ENCODE assay signal across 28 cellular contexts in the genomic region with DNA sequence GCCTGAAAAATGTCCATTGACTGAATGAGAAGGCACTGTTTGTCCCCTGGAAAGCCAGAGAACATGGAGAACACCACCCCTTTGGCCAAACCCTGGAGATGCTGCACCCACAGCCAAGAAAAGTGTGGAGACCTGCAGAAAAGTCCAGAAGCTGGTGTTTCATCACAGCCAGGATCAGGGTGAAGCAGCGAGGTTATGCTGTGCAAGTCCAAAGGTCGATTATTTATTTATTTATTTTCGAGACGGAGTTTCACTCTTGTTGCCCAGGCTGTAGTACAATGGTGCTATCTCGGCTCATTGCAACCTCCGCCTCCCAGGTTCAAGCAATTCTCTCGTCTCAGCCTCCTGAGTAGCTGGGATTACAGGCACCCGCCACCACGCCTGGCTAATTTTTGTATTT. TPM values are rescaled to one million over a fixed set of nuclear protein-coding genes. Genes with fewer than 3 reads are reported as not detected.
DNase-seq lines count a peak whose midpoint lies in the region; ATAC-seq, FAIRE-seq and TF ChIP-seq lines count a peak whose summit lies in the region.
"Had no signal": no experiment of that assay in that cellular context is flagged by ENCODE, and none has a peak within 500 bp of the region (broad histone marks: within the 10 kb centered on the region; RNA-seq: fewer than 3 reads in every experiment).

No MANE protein-coding gene starts in this region.

- no peak for DNase-seq in left ventricle myocardium inferior
- no peak for DNase-seq in right cardiac atrium
- peak; percentile 18 for DNase-seq in chondrocyte (ENCODE audit: low spot score)
- no peak for DNase-seq in lower lobe of right lung
- no peak for DNase-seq in upper lobe of left lung
- DNase-seq in stimulated activated CD4-positive, alpha-beta T cell treated with anti-CD3 and anti-CD28 coated beads, Interleukin-4, amount 100 ng/mL, for 1 hour: no peak
- no peak for DNase-seq in HTR-8/SVneo (ENCODE audit: insufficient read length, low spot score)
- DNase-seq in nucleus accumbens (lab: John Stamatoyannopoulos, UW): no peak
- DNase-seq: activated CD4-positive, alpha-beta T cell treated with anti-CD3 and anti-CD28 coated beads for 36 hours; activated CD8-positive, alpha-beta memory T cell treated with anti-CD3 and anti-CD28 coated beads, Interleukin-2, amount 50 U/mL, for 48 hours; activated CD8-positive, alpha-beta T cell treated with anti-CD3 and anti-CD28 coated beads for 36 hours; activated naive CD4-positive, alpha-beta T cell treated with anti-CD3 and anti-CD28 coated beads for 36 hours; CD4-positive, alpha-beta memory T cell; DMS 273 treated with DMSO at 0.1 percent for 48 hours; naive thymus-derived CD4-positive, alpha-beta T cell; NCI-H524 treated with DMSO at 0.1 percent for 48 hours; Peyer's patch; SHP77 treated with DMSO at 0.1 percent for 48 hours; stimulated activated naive B cell treated with anti-CD40 and anti-IgM and Interleukin-4, amounts not matched to agents 10 μg/mL and 1 μg/mL and 100 μg/mL, for 72 hours; uterus had no signal

- H3K27me3 Mint-ChIP-seq in chondrocyte (ENCODE audit: low read depth): peaks cover 19% of the 10 kb centered on the region

- no peaks in the 10 kb centered on the region for H3K4me1 Mint-ChIP-seq in chondrocyte (ENCODE audit: low read depth)

- WGBS in right cardiac atrium: 89% methylated on average over 9 of the region's 9 CpGs
- 92 to 96% methylated on average over 9 of the region's 9 CpGs for WGBS in upper lobe of left lung, 2 donors

- no peak for FAIRE-seq in HTR-8/SVneo (lab: Jason Lieb, UNC)
- FAIRE-seq: A549, frontal cortex, GM18507 had no signal

- no peaks in the 10 kb centered on the region for H3K36me3 Mint-ChIP-seq in chondrocyte (ENCODE audit: low read depth)
- H3K36me3 Mint-ChIP-seq: CD4-positive, alpha-beta memory T cell; mesothelial cell of epicardium; naive thymus-derived CD4-positive, alpha-beta T cell; stimulated activated naive B cell treated with anti-CD40 and anti-IgM and Interleukin-4, amounts not matched to agents 10 μg/mL and 1 μg/mL and 100 μg/mL, for 72 hours had no signal

- no peak overlapping the region for H3K27ac Mint-ChIP-seq in chondrocyte (ENCODE audit: unreplicated experiment)
- H3K27ac Mint-ChIP-seq: activated CD4-positive, alpha-beta T cell treated with anti-CD3 and anti-CD28 coated beads for 36 hours; activated CD8-positive, alpha-beta T cell treated with anti-CD3 and anti-CD28 coated beads for 36 hours; activated naive CD4-positive, alpha-beta T cell treated with anti-CD3 and anti-CD28 coated beads for 36 hours; naive thymus-derived CD4-positive, alpha-beta T cell; stimulated activated naive B cell treated with anti-CD40 and anti-IgM and Interleukin-4, amounts not matched to agents 10 μg/mL and 1 μg/mL and 100 μg/mL, for 72 hours; T-helper 2 cell treated with Interferon-gamma antibody and Interleukin-4, amounts not matched to agents 5 μg/mL and 100 μg/mL, for 36 hours had no signal

- TF ChIP-seq CTCF in left ventricle myocardium inferior (IDR thresholded peaks at IDR 0.05; ENCODE audit: borderline replicate concordance): no peak
- no peak for TF ChIP-seq CTCF in chondrocyte (IDR thresholded peaks at IDR 0.05)
- no peak for TF ChIP-seq CTCF in lower lobe of right lung (IDR thresholded peaks at IDR 0.05)
- TF ChIP-seq CTCF in upper lobe of left lung (IDR thresholded peaks at IDR 0.05): no peak

- H3K4me3 ChIP-seq in left ventricle myocardium inferior (no peak overlapping the region), right cardiac atrium (ENCODE audit: low read length) (no peak overlapping the region), lower lobe of right lung (no peak overlapping the region), upper lobe of left lung (no peak overlapping the region)
- H3K4me3 ChIP-seq: A549, Peyer's patch, prostate gland, suprapubic skin, uterus had no signal

- no peak overlapping the region for H3K4me3 Mint-ChIP-seq in chondrocyte (ENCODE audit: unreplicated experiment)
- H3K4me3 Mint-ChIP-seq: activated CD4-positive, alpha-beta T cell treated with anti-CD3 and anti-CD28 coated beads for 36 hours; activated CD8-positive, alpha-beta T cell treated with anti-CD3 and anti-CD28 coated beads for 36 hours; activated naive CD4-positive, alpha-beta T cell treated with anti-CD3 and anti-CD28 coated beads for 36 hours; mesothelial cell of epicardium; naive thymus-derived CD4-positive, alpha-beta T cell; T-helper 2 cell treated with Interferon-gamma antibody and Interleukin-4, amounts not matched to agents 5 μg/mL and 100 μg/mL, for 36 hours had no signal

- no peaks in the 10 kb centered on the region for H3K9me3 Mint-ChIP-seq in chondrocyte (ENCODE audit: low read depth)
- H3K9me3 Mint-ChIP-seq: activated CD8-positive, alpha-beta T cell treated with anti-CD3 and anti-CD28 coated beads for 36 hours; activated naive CD4-positive, alpha-beta T cell treated with anti-CD3 and anti-CD28 coated beads for 36 hours; CD4-positive, alpha-beta memory T cell; mesothelial cell of epicardium; naive thymus-derived CD4-positive, alpha-beta T cell; stimulated activated naive B cell treated with anti-CD40 and anti-IgM and Interleukin-4, amounts not matched to agents 10 μg/mL and 1 μg/mL and 100 μg/mL, for 72 hours; T-helper 2 cell treated with Interferon-gamma antibody and Interleukin-4, amounts not matched to agents 5 μg/mL and 100 μg/mL, for 36 hours had no signal

- H3K4me1 ChIP-seq in left ventricle myocardium inferior: peaks cover 32% of the 10 kb centered on the region
- H3K4me1 ChIP-seq in right cardiac atrium (ENCODE audit: control insufficient read depth, insufficient read depth, low read length): peaks cover 6% of the 10 kb centered on the region
- peaks cover 26% of the 10 kb centered on the region for H3K4me1 ChIP-seq in lower lobe of right lung
- peaks cover 19 to 25% (median 22%) of the 10 kb centered on the region in 4 donors for H3K4me1 ChIP-seq in upper lobe of left lung
- H3K4me1 ChIP-seq: prostate gland, uterus had no signal

- H3K27ac ChIP-seq in left ventricle myocardium inferior (replicated peaks) (peak overlapping the region; percentile 67), right cardiac atrium (ENCODE audit: low read length) (no peak overlapping the region), lower lobe of right lung (peak overlapping the region; percentile 38), upper lobe of left lung (peak overlapping the region in 3 of 4 donors; percentile 10 to 89 (median 81))
- H3K27ac ChIP-seq: A549, neutrophil, suprapubic skin, uterus had no signal

- H3K27me3 ChIP-seq in left ventricle myocardium inferior (ENCODE audit: low read depth) (no peaks in the 10 kb centered on the region), right cardiac atrium (ENCODE audit: control insufficient read depth, insufficient read depth) (no peaks in the 10 kb centered on the region), lower lobe of right lung (ENCODE audit: low read depth) (no peaks in the 10 kb centered on the region), upper lobe of left lung (no peaks in the 10 kb centered on the region)
- H3K27me3 ChIP-seq: Peyer's patch, suprapubic skin, uterus had no signal

- intact Hi-C loops in left ventricle myocardium inferior (cut with micrococcal nuclease) (no loop called here), right cardiac atrium (cut with DNase I) (no loop called here), lower lobe of right lung (cut with DNase I) (no loop called here)

- H3K9me3 ChIP-seq in left ventricle myocardium inferior (replicated peaks): no peaks in the 10 kb centered on the region
- H3K9me3 ChIP-seq in right cardiac atrium (ENCODE audit: control insufficient read depth, low read length): no peaks in the 10 kb centered on the region
- no peaks in the 10 kb centered on the region for H3K9me3 ChIP-seq in lower lobe of right lung
- H3K9me3 ChIP-seq in upper lobe of left lung: no peaks in the 10 kb centered on the region
- H3K9me3 ChIP-seq: A549, neutrophil, Peyer's patch, prostate gland, suprapubic skin, uterus had no signal

- H3K36me3 ChIP-seq in left ventricle myocardium inferior (no peaks in the 10 kb centered on the region), lower lobe of right lung (no peaks in the 10 kb centered on the region), upper lobe of left lung (no peaks in the 10 kb centered on the region)
- H3K36me3 ChIP-seq: neutrophil, Peyer's patch, prostate gland, suprapubic skin, uterus had no signal

- TF ChIP-seq POLR2A in upper lobe of left lung (IDR thresholded peaks at IDR 0.05): no peak

- ATAC-seq in right cardiac atrium (no peak), lower lobe of right lung (no peak), upper lobe of left lung (ENCODE audit: low FRiP score in 2 of 2) (no peak)
- ATAC-seq: activated CD4-positive, alpha-beta T cell treated with anti-CD3 and anti-CD28 coated beads for 36 hours; activated CD8-positive, alpha-beta T cell treated with anti-CD3 and anti-CD28 coated beads for 36 hours; naive thymus-derived CD4-positive, alpha-beta T cell had no signal

- TF ChIP-seq EP300 in upper lobe of left lung (IDR thresholded peaks at IDR 0.05): no peak

RNA-seq across cellular contexts. Expression of a gene that starts 5.5 kb away (rescaled TPM):
- total RNA-seq in left ventricle myocardium inferior (52.6 TPM), right cardiac atrium (100 to 1,000 TPM in 1 of 4 donors, 10 to 100 TPM in 3; 41.0 to 101 (median 79.4) TPM), chondrocyte (12.0 to 22.5 TPM (median 22.0 TPM) in 3 replicates), lower lobe of right lung (724 TPM), upper lobe of left lung (1,000 to 10,000 TPM in 4 of 6 donors, 100 to 1,000 TPM in 2; 699 to 3,907 (median 1,498) TPM)
- 126 TPM for polyA plus RNA-seq in right cardiac atrium
